In genomic region chr1:229342305-229342901, GRCh38 we compare ENCODE assay signal across 8 cellular contexts. TPM values are rescaled to one million over a fixed set of nuclear protein-coding genes. Genes with fewer than 3 reads are reported as not detected.
A peak's percentile ranks its signal among the peaks of the same experiment; 100 is the strongest.
DNase-seq lines count a peak whose midpoint lies in the region; TF ChIP-seq lines count a peak whose summit lies in the region.

No MANE protein-coding gene starts in this region.

- no peaks in the 10 kb centered on the region for H3K36me3 Mint-ChIP-seq in activated naive CD4-positive, alpha-beta T cell treated with anti-CD3 and anti-CD28 coated beads for 36 hours (ENCODE audit: low read depth)

- H3K27ac ChIP-seq in SJSA1 (peak overlapping the region; percentile 41; the same call in 1 of the 2 replicates), temporal lobe (ENCODE audit: low read depth, low read length) (peak overlapping the region; percentile 84)

- peaks cover 9% of the 10 kb centered on the region for H3K27me3 Mint-ChIP-seq in activated naive CD4-positive, alpha-beta T cell treated with anti-CD3 and anti-CD28 coated beads for 36 hours (ENCODE audit: low read depth)

- in situ Hi-C loops in G401 (cut with HindIII; ENCODE audit: low sequenced_read_pairs): no loop called here

- H3K4me3 ChIP-seq in LNCaP clone FGC (ENCODE audit: low read depth, low read length) (peak overlapping the region; percentile 77), SJSA1 (peak overlapping the region; percentile 96)

- H3K9me3 ChIP-seq in SJSA1 (replicated peaks): peaks cover 2% of the 10 kb centered on the region; the same call in 1 of the 2 replicates

- peaks cover 40% of the 10 kb centered on the region for H3K4me1 Mint-ChIP-seq in activated naive CD4-positive, alpha-beta T cell treated with anti-CD3 and anti-CD28 coated beads for 36 hours (ENCODE audit: low read depth)

- H3K9me3 Mint-ChIP-seq in activated naive CD4-positive, alpha-beta T cell treated with anti-CD3 and anti-CD28 coated beads for 36 hours: peaks cover 3% of the 10 kb centered on the region

- peak; percentile 87 for DNase-seq in G401 (ENCODE audit: low spot score)
- DNase-seq in H4 (ENCODE audit: low spot score): peak; percentile 60
- no peak for DNase-seq in LNCaP clone FGC (ENCODE audit: low read depth)
- peak; percentile 78 to 84 for DNase-seq in SJSA1 (ENCODE audit: low read depth in 1 of 2, low spot score in 2 of 2)
- DNase-seq in activated naive CD4-positive, alpha-beta T cell treated with anti-CD3 and anti-CD28 coated beads for 36 hours: peak; percentile 82
- DNase-seq in germinal center (ENCODE audit: low spot score): peak; percentile 87
- DNase-seq in occipital lobe (lab: John Stamatoyannopoulos, UW): peak; percentile 83

- no peaks in the 10 kb centered on the region for H3K27me3 ChIP-seq in SJSA1 (replicated peaks)

- no peak for TF ChIP-seq CTCF in LNCaP clone FGC (IDR thresholded peaks at IDR 0.05; ENCODE audit: control insufficient read depth, extremely low read depth, insufficient read depth)

- intact Hi-C loops in activated naive CD4-positive, alpha-beta T cell treated with anti-CD3 and anti-CD28 coated beads for 36 hours (cut with micrococcal nuclease): loop anchor here (1.0 to 10.0 kb wide), 4 partner anchors 72 to 548 kb away; partner anchors contain the start of genes ABCB10, RAB4A, TAF5L and URB2

- CTCF ChIA-PET in activated naive CD4-positive, alpha-beta T cell treated with anti-CD3 and anti-CD28 coated beads for 36 hours (lab: Charles Lee): interaction anchor here (0.8 to 1.2 kb wide), 2 partner anchors 166 to 217 kb away, joined by 3 to 5 read pairs; partner anchors contain the start of gene ABCB10

- peak overlapping the region; percentile 23 for H3K27ac Mint-ChIP-seq in activated naive CD4-positive, alpha-beta T cell treated with anti-CD3 and anti-CD28 coated beads for 36 hours

- H3K4me1 ChIP-seq in SJSA1 (replicated peaks): peaks cover 14% of the 10 kb centered on the region

- peak overlapping the region; percentile 88 for H3K4me3 Mint-ChIP-seq in activated naive CD4-positive, alpha-beta T cell treated with anti-CD3 and anti-CD28 coated beads for 36 hours

- peaks cover 14% of the 10 kb centered on the region for H3K36me3 ChIP-seq in SJSA1

RNA-seq across cellular contexts. Expression of gene CCSAP, which starts 0.4 kb away (rescaled TPM):
- 5.1 and 7.9 TPM in 2 replicates for total RNA-seq in G401 (2014; rRNA removed; shearing (Covaris generic))
- 9.4 and 10.3 TPM in 2 replicates for total RNA-seq in H4 (2014; rRNA removed; shearing (Covaris generic))
- 14.4 and 15.1 TPM in 2 replicates for total RNA-seq in SJSA1 (2014; rRNA removed; shearing (Covaris generic))
- 1 to 10 TPM; 4.9 to 5.0 TPM for total RNA-seq in activated naive CD4-positive, alpha-beta T cell treated with anti-CD3 and anti-CD28 coated beads for 36 hours
- total RNA-seq in occipital lobe (286 TPM), temporal lobe (136 TPM)
